25 cellular contexts compared by ENCODE assay signal in genomic region chr5:115561176-115561575, GRCh38.
"Had no signal": no experiment of that assay in that cellular context is flagged by ENCODE, and none has a peak within 500 bp of the region (broad histone marks: within the 10 kb centered on the region; RNA-seq: fewer than 3 reads in every experiment).

No MANE protein-coding gene starts in this region.

- H3K4me3 ChIP-seq: ascending aorta, breast epithelium, esophagus squamous epithelium had no signal

- H3K36me3 Mint-ChIP-seq: activated naive CD4-positive, alpha-beta T cell treated with anti-CD3 and anti-CD28 coated beads, Interleukin-2, amount 10 ng/mL, durations not matched to agents 7 days and 5 days; activated naive CD4-positive, alpha-beta T cell treated with anti-CD3 and anti-CD28 coated beads, Interleukin-2, amount 50 U/mL, for 72 hours; brain had no signal

- H3K27ac ChIP-seq: ascending aorta, breast epithelium, esophagus squamous epithelium had no signal

- DNase-seq: activated CD4-positive, alpha-beta memory T cell treated with anti-CD3 and anti-CD28 coated beads, Interleukin-2, amount 10 ng/mL, durations not matched to agents 7 days and 5 days; activated CD4-positive, alpha-beta T cell treated with anti-CD3 and anti-CD28 coated beads for 36 hours; activated CD4-positive, alpha-beta T cell treated with anti-CD3 and anti-CD28 coated beads, Interleukin-2, amount 10 ng/mL, durations not matched to agents 24 days and 14 days; activated CD4-positive, CD25-positive, alpha-beta regulatory T cell; activated CD4-positive, CD25-positive, alpha-beta regulatory T cell treated with anti-CD3 and anti-CD28 coated beads, Interleukin-2, amount 50 U/mL, for 72 hours; activated CD8-positive, alpha-beta memory T cell treated with anti-CD3 and anti-CD28 coated beads, Interleukin-2, amount 50 U/mL, for 48 hours; activated gamma-delta T cell; activated naive CD4-positive, alpha-beta T cell; activated naive CD4-positive, alpha-beta T cell treated with anti-CD3 and anti-CD28 coated beads, Interleukin-2, amount 10 ng/mL, durations not matched to agents 7 days and 5 days; activated naive CD8-positive, alpha-beta T cell treated with anti-CD3 and anti-CD28 coated beads, Interleukin-2, amount 10 ng/mL, durations not matched to agents 7 days and 5 days; activated T-cell treated with anti-CD3 and anti-CD28 coated beads for 4 hours; activated T-cell treated with anti-CD3 and anti-CD28 coated beads, Interleukin-2, amount 50 U/mL, for 24 hours; activated T-cell treated with anti-CD3 and anti-CD28 coated beads, Interleukin-2, amount 50 U/mL, for 72 hours; cortex of kidney; dermis blood vessel endothelial cell; effector CD4-positive, alpha-beta T cell; effector memory CD8-positive, alpha-beta T cell; esophagus squamous epithelium; head of caudate nucleus; T-helper 2 cell had no signal

- H3K27ac Mint-ChIP-seq: activated CD4-positive, alpha-beta memory T cell treated with anti-CD3 and anti-CD28 coated beads, Interleukin-2, amount 10 ng/mL, durations not matched to agents 7 days and 5 days; activated CD4-positive, alpha-beta T cell treated with anti-CD3 and anti-CD28 coated beads for 36 hours; activated CD4-positive, alpha-beta T cell treated with anti-CD3 and anti-CD28 coated beads, Interleukin-2, amount 10 ng/mL, durations not matched to agents 24 days and 14 days; activated naive CD4-positive, alpha-beta T cell treated with anti-CD3 and anti-CD28 coated beads, Interleukin-2, amount 10 ng/mL, durations not matched to agents 7 days and 5 days; activated naive CD4-positive, alpha-beta T cell treated with anti-CD3 and anti-CD28 coated beads, Interleukin-2, amount 50 U/mL, for 72 hours; activated naive CD8-positive, alpha-beta T cell treated with anti-CD3 and anti-CD28 coated beads, Interleukin-2, amount 10 ng/mL, durations not matched to agents 7 days and 5 days; activated T-cell treated with anti-CD3 and anti-CD28 coated beads, Interleukin-2, amount 50 U/mL, for 24 hours; activated T-cell treated with anti-CD3 and anti-CD28 coated beads, Interleukin-2, amount 50 U/mL, for 72 hours; brain; effector memory CD8-positive, alpha-beta T cell had no signal

- H3K4me1 ChIP-seq: ascending aorta, breast epithelium, esophagus squamous epithelium had no signal

- H3K27me3 ChIP-seq: ascending aorta, breast epithelium, esophagus squamous epithelium had no signal

- H3K27me3 Mint-ChIP-seq: brain; central memory CD8-positive, alpha-beta T cell had no signal

- H3K4me1 Mint-ChIP-seq: activated CD4-positive, alpha-beta memory T cell treated with anti-CD3 and anti-CD28 coated beads, Interleukin-2, amount 10 ng/mL, durations not matched to agents 7 days and 5 days; activated naive CD4-positive, alpha-beta T cell treated with anti-CD3 and anti-CD28 coated beads, Interleukin-2, amount 10 ng/mL, durations not matched to agents 7 days and 5 days; activated naive CD8-positive, alpha-beta T cell treated with anti-CD3 and anti-CD28 coated beads, Interleukin-2, amount 10 ng/mL, durations not matched to agents 7 days and 5 days; central memory CD8-positive, alpha-beta T cell had no signal

- H3K36me3 ChIP-seq: ascending aorta, breast epithelium, esophagus squamous epithelium had no signal

- H3K4me3 Mint-ChIP-seq: activated CD4-positive, alpha-beta memory T cell treated with anti-CD3 and anti-CD28 coated beads, Interleukin-2, amount 10 ng/mL, durations not matched to agents 7 days and 5 days; activated CD4-positive, alpha-beta T cell treated with anti-CD3 and anti-CD28 coated beads for 36 hours; activated CD4-positive, alpha-beta T cell treated with anti-CD3 and anti-CD28 coated beads, Interleukin-2, amount 10 ng/mL, durations not matched to agents 24 days and 14 days; activated naive CD4-positive, alpha-beta T cell treated with anti-CD3 and anti-CD28 coated beads, Interleukin-2, amount 10 ng/mL, durations not matched to agents 7 days and 5 days; activated naive CD8-positive, alpha-beta T cell treated with anti-CD3 and anti-CD28 coated beads, Interleukin-2, amount 10 ng/mL, durations not matched to agents 7 days and 5 days; activated T-cell treated with anti-CD3 and anti-CD28 coated beads, Interleukin-2, amount 50 U/mL, for 24 hours; activated T-cell treated with anti-CD3 and anti-CD28 coated beads, Interleukin-2, amount 50 U/mL, for 72 hours; brain; central memory CD8-positive, alpha-beta T cell; effector memory CD8-positive, alpha-beta T cell had no signal

- H3K9me3 ChIP-seq: ascending aorta, breast epithelium, esophagus squamous epithelium had no signal

- H3K9me3 Mint-ChIP-seq: activated CD4-positive, alpha-beta memory T cell treated with anti-CD3 and anti-CD28 coated beads, Interleukin-2, amount 10 ng/mL, durations not matched to agents 7 days and 5 days; activated CD4-positive, alpha-beta T cell treated with anti-CD3 and anti-CD28 coated beads, Interleukin-2, amount 10 ng/mL, durations not matched to agents 24 days and 14 days; activated naive CD4-positive, alpha-beta T cell treated with anti-CD3 and anti-CD28 coated beads, Interleukin-2, amount 10 ng/mL, durations not matched to agents 7 days and 5 days; activated naive CD4-positive, alpha-beta T cell treated with anti-CD3 and anti-CD28 coated beads, Interleukin-2, amount 50 U/mL, for 72 hours; activated naive CD8-positive, alpha-beta T cell treated with anti-CD3 and anti-CD28 coated beads, Interleukin-2, amount 10 ng/mL, durations not matched to agents 7 days and 5 days; activated T-cell treated with anti-CD3 and anti-CD28 coated beads, Interleukin-2, amount 50 U/mL, for 24 hours; activated T-cell treated with anti-CD3 and anti-CD28 coated beads, Interleukin-2, amount 50 U/mL, for 72 hours; central memory CD8-positive, alpha-beta T cell; effector memory CD8-positive, alpha-beta T cell had no signal

- ATAC-seq: activated CD4-positive, alpha-beta T cell treated with anti-CD3 and anti-CD28 coated beads for 36 hours; activated naive CD4-positive, alpha-beta T cell treated with anti-CD3 and anti-CD28 coated beads, Interleukin-2, amount 50 U/mL, for 72 hours; activated T-cell treated with anti-CD3 and anti-CD28 coated beads, Interleukin-2, amount 50 U/mL, for 72 hours; effector memory CD8-positive, alpha-beta T cell had no signal
